10 cellular contexts compared by ENCODE assay signal in the genomic region with DNA sequence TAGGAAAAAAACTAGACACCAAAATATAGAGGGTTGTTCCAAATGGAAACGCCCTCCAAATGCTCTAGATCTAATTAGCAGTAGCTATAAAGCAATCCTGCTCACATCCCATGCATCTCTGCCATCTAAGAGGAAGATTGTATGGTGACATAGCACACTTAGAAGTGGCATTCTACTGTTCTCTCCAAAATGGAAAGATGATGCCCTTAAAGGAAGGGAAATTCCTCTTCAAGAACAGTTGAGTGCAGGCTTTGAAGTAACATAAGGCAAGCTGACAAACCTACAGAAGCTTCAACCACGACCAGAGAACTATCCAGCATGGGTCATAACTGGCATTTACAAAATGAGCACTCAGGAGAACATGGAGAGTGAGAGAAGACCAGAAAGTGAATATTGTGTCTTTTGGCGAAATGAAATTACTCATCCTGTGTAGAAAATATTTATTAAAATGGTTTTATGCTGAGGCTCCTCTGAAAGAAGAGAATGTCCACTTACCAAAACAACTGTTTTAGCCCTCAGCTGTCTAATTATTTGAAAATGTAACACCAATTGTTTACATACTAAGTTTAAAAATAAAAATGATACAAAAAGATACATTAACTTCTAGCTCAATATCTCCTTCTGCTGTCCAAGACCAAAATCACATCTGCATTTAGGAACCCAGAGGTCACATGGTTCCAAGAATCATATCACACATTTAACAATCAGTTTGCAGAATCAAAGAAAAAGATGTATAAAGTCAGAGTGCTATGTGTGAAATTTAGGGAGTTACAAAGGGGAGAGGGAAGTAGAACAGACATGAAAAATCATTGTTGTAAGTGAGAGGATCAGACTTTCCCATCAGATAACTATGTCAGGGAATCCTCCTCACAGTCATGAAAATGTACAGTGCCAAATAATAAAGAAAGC.
A peak's percentile ranks its signal among the peaks of the same experiment; 100 is the strongest.
DNase-seq lines count a peak whose midpoint lies in the region; ATAC-seq and TF ChIP-seq lines count a peak whose summit lies in the region.
"Had no signal": no experiment of that assay in that cellular context is flagged by ENCODE, and none has a peak within 500 bp of the region (broad histone marks: within the 10 kb centered on the region; RNA-seq: fewer than 3 reads in every experiment).

No MANE protein-coding gene starts in this region.

- H3K9me3 ChIP-seq in OCI-LY1 (ENCODE audit: low read length) (no peaks in the 10 kb centered on the region), esophagus muscularis mucosa (no peaks in the 10 kb centered on the region), ovary (no peaks in the 10 kb centered on the region)
- H3K9me3 ChIP-seq: Caco-2 had no signal

- H3K27me3 ChIP-seq in OCI-LY1 (ENCODE audit: insufficient read depth, low read length) = no peaks in the 10 kb centered on the region
- no peaks in the 10 kb centered on the region for H3K27me3 ChIP-seq in esophagus muscularis mucosa
- no peaks in the 10 kb centered on the region for H3K27me3 ChIP-seq in ovary

- no peak overlapping the region for H2AFZ ChIP-seq in OCI-LY1 (ENCODE audit: low read length)

- intact Hi-C loops in esophagus muscularis mucosa (cut with DNase I) (loop anchor here (10.0 kb wide), 4 partner anchors 103 to 477 kb away; a partner anchor contains a TSS), ovary (cut with DNase I) (loop anchor here in 2 of 4 donors (5.0 to 10.0 kb wide), 5 partner anchors 93 to 467 kb away; a partner anchor contains a TSS)

- H3K27ac ChIP-seq in OCI-LY1 (ENCODE audit: low read depth, low read length, poor library complexity, severe bottlenecking) = no peak overlapping the region
- peak overlapping the region; percentile 67 to 78 (median 70) for H3K27ac ChIP-seq in esophagus muscularis mucosa (replicated peaks in 1 of 4)
- H3K27ac ChIP-seq in ovary = peak overlapping the region; percentile 65 to 85

- H3K36me3 ChIP-seq in OCI-LY1 (ENCODE audit: insufficient read depth, low read length) (no peaks in the 10 kb centered on the region), esophagus muscularis mucosa (no peaks in the 10 kb centered on the region), ovary (no peaks in the 10 kb centered on the region)

- peak; percentile 34 for DNase-seq in AG08395 (ENCODE audit: low spot score)
- DNase-seq in esophagus muscularis mucosa (ENCODE audit: extremely low spot score) = no peak
- DNase-seq in ovary = no peak
- no peak for DNase-seq in mucosa of gallbladder (ENCODE audit: low spot score)
- DNase-seq in NCI-H2227 treated with DMSO at 0.1 percent for 48 hours (lab: John Stamatoyannopoulos, UW) = no peak
- DNase-seq: Caco-2, cerebellar nuclear complex had no signal

- H3F3A ChIP-seq in OCI-LY1 (ENCODE audit: insufficient read depth, low read length) = no peaks in the 10 kb centered on the region

- TF ChIP-seq POLR2A in esophagus muscularis mucosa (IDR thresholded peaks at IDR 0.05; ENCODE audit: low read depth) (no peak), ovary (IDR thresholded peaks at IDR 0.05) (peak; percentile 22)

- no peaks in the 10 kb centered on the region for H3K4me1 ChIP-seq in OCI-LY1 (ENCODE audit: insufficient read depth, low read length, severe bottlenecking)
- H3K4me1 ChIP-seq in esophagus muscularis mucosa = peaks cover 17 to 58% (median 49%) of the 10 kb centered on the region in 4 donors
- peaks cover 12% of the 10 kb centered on the region for H3K4me1 ChIP-seq in ovary (ENCODE audit: insufficient read depth)
- H3K4me1 ChIP-seq: Caco-2 had no signal

- no peak overlapping the region for H3K9ac ChIP-seq in OCI-LY1 (ENCODE audit: low read length)

- no peaks in the 10 kb centered on the region for H4K20me1 ChIP-seq in OCI-LY1 (ENCODE audit: insufficient read depth, low read length)

- no peaks in the 10 kb centered on the region for H3K9me2 ChIP-seq in OCI-LY1 (ENCODE audit: low read depth, low read length)

- no peak overlapping the region for H3K4me2 ChIP-seq in OCI-LY1 (ENCODE audit: low read length)

- no peak for TF ChIP-seq EP300 in esophagus muscularis mucosa (IDR thresholded peaks at IDR 0.05)
- TF ChIP-seq EP300 in ovary (IDR thresholded peaks at IDR 0.05) = no peak

- H3K79me2 ChIP-seq in OCI-LY1 (ENCODE audit: insufficient read depth, low read length) = no peaks in the 10 kb centered on the region

- WGBS in esophagus muscularis mucosa = 49% methylated on average over 3 of the region's 3 CpGs
- 6 to 14% (median 12%) methylated on average over 3 of the region's 3 CpGs for WGBS in ovary, 3 donors

- 0 out of 2 replicates have a peak, but pooled peaks have one; percentile 6 for TF ChIP-seq CTCF in OCI-LY1 (IDR thresholded peaks at IDR 0.05; ENCODE audit: low read length)
- TF ChIP-seq CTCF in esophagus muscularis mucosa (IDR thresholded peaks at IDR 0.05) = peak in 1 of 3 experiments; percentile 29
- TF ChIP-seq CTCF in ovary (IDR thresholded peaks at IDR 0.05) = peak in 2 of 3 donors; percentile 19 to 59

- ATAC-seq in HG02840 (IDR thresholded peaks at IDR 0.05; ENCODE audit: low FRiP score, unreplicated experiment) (no peak), GM21528 (IDR thresholded peaks at IDR 0.05; ENCODE audit: low FRiP score, unreplicated experiment) (no peak)

- H3K4me3 ChIP-seq in OCI-LY1 (ENCODE audit: low read depth, low read length, poor library complexity, severe bottlenecking) (no peak overlapping the region), esophagus muscularis mucosa (peak overlapping the region in 3 of 4 donors; percentile 0 to 17 (median 0)), ovary (peak overlapping the region; percentile 5)
